In genomic region chr13:51673165-51673564, GRCh38 we compare ENCODE assay signal across 13 cellular contexts.
"Had no signal": no experiment of that assay in that cellular context is flagged by ENCODE, and none has a peak within 500 bp of the region (broad histone marks: within the 10 kb centered on the region; RNA-seq: fewer than 3 reads in every experiment).

No MANE protein-coding gene starts in this region.

- H3K4me3 ChIP-seq: body of pancreas, ovary, testis had no signal

- H3K27ac ChIP-seq: ovary, testis had no signal

- ATAC-seq: body of pancreas; effector memory CD8-positive, alpha-beta T cell; left lobe of liver; stimulated activated naive CD8-positive, alpha-beta T cell treated with anti-CD3 and anti-CD28 coated beads, Interleukin-15, amount 100 ng/mL, for 72 hours had no signal

- H3K27ac Mint-ChIP-seq: activated naive CD4-positive, alpha-beta T cell treated with anti-CD3 and anti-CD28 coated beads, Interleukin-2, amount 50 U/mL, for 24 hours; effector memory CD8-positive, alpha-beta T cell; memory B cell; stimulated activated naive CD8-positive, alpha-beta T cell treated with anti-CD3 and anti-CD28 coated beads, Interleukin-15, amount 100 ng/mL, for 72 hours had no signal

- H3K9me3 Mint-ChIP-seq: activated naive CD4-positive, alpha-beta T cell treated with anti-CD3 and anti-CD28 coated beads, Interleukin-2, amount 50 U/mL, for 24 hours; effector memory CD8-positive, alpha-beta T cell had no signal

- DNase-seq: activated CD4-positive, alpha-beta T cell treated with anti-CD3 and anti-CD28 coated beads, Interleukin-2, amount 50 U/mL, for 1 hour; activated T-cell treated with anti-CD3 and anti-CD28 coated beads, Interleukin-2, amount 50 U/mL, for 1 hour; body of pancreas; central memory CD4-positive, alpha-beta T cell; effector memory CD8-positive, alpha-beta T cell; foreskin fibroblast; ovary; stimulated activated CD4-positive, alpha-beta T cell treated with anti-CD3 and anti-CD28 coated beads, Interleukin-4, amount 100 ng/mL, for 1 hour; stimulated activated naive CD8-positive, alpha-beta T cell treated with anti-CD3 and anti-CD28 coated beads, Interleukin-15, amount 100 ng/mL, for 72 hours; testis had no signal

- H3K27me3 Mint-ChIP-seq: activated naive CD4-positive, alpha-beta T cell treated with anti-CD3 and anti-CD28 coated beads, Interleukin-2, amount 50 U/mL, for 24 hours; effector memory CD8-positive, alpha-beta T cell; memory B cell; stimulated activated naive CD8-positive, alpha-beta T cell treated with anti-CD3 and anti-CD28 coated beads, Interleukin-15, amount 100 ng/mL, for 72 hours had no signal

- H3K4me3 Mint-ChIP-seq: activated naive CD4-positive, alpha-beta T cell treated with anti-CD3 and anti-CD28 coated beads, Interleukin-2, amount 50 U/mL, for 24 hours; effector memory CD8-positive, alpha-beta T cell; memory B cell; stimulated activated naive CD8-positive, alpha-beta T cell treated with anti-CD3 and anti-CD28 coated beads, Interleukin-15, amount 100 ng/mL, for 72 hours had no signal
